Comparison of ENCODE assay signal across 9 cellular contexts in genomic region chr15:76058714-76059319, GRCh38. TPM values are rescaled to one million over a fixed set of nuclear protein-coding genes. Genes with fewer than 3 reads are reported as not detected.
DNase-seq lines count a peak whose midpoint lies in the region; ATAC-seq and TF ChIP-seq lines count a peak whose summit lies in the region.
"Had no signal": no experiment of that assay in that cellular context is flagged by ENCODE, and none has a peak within 500 bp of the region (broad histone marks: within the 10 kb centered on the region; RNA-seq: fewer than 3 reads in every experiment).

No MANE protein-coding gene starts in this region.

- no peaks in the 10 kb centered on the region for H3K27me3 ChIP-seq in ovary
- H3K27me3 ChIP-seq: thyroid gland had no signal

- H3K27ac Mint-ChIP-seq in glutamatergic neuron (ENCODE audit: unreplicated experiment): peak overlapping the region; percentile 2

- H3K36me3 ChIP-seq in ovary: no peaks in the 10 kb centered on the region
- H3K36me3 ChIP-seq: thyroid gland had no signal

- no peaks in the 10 kb centered on the region for H3K4me1 Mint-ChIP-seq in glutamatergic neuron (ENCODE audit: low read depth, unreplicated experiment)

- peaks cover 1% of the 10 kb centered on the region for H3K4me1 ChIP-seq in ovary (ENCODE audit: insufficient read depth)

- peak overlapping the region; percentile 80 for H3K4me3 Mint-ChIP-seq in glutamatergic neuron (ENCODE audit: unreplicated experiment)

- no peak for ATAC-seq in HG02642 (IDR thresholded peaks at IDR 0.05; ENCODE audit: poor library complexity, unreplicated experiment)

- 8 to 10% (median 9%) methylated on average over 18 of the region's 18 CpGs for WGBS in ovary, 3 donors

- DNase-seq in LNCaP clone FGC (ENCODE audit: low read depth): no peak
- peak; percentile 55 for DNase-seq in activated CD8-positive, alpha-beta memory T cell treated with anti-CD3 and anti-CD28 coated beads, Interleukin-2, amount 50 U/mL, for 48 hours
- peak; percentile 30 for DNase-seq in glutamatergic neuron
- DNase-seq in ovary: no peak
- DNase-seq in NCI-H2029 (lab: John Stamatoyannopoulos, UW): no peak
- DNase-seq in NCI-H1048 (lab: John Stamatoyannopoulos, UW): no peak

- peaks cover 2% of the 10 kb centered on the region for H3K9me3 Mint-ChIP-seq in glutamatergic neuron (ENCODE audit: unreplicated experiment)

- peak; percentile 37 for TF ChIP-seq CTCF in LNCaP clone FGC (IDR thresholded peaks at IDR 0.05; ENCODE audit: control insufficient read depth, extremely low read depth, insufficient read depth)
- no peak for TF ChIP-seq CTCF in glutamatergic neuron (IDR thresholded peaks at IDR 0.05; ENCODE audit: partially characterized antibody, unreplicated experiment)
- no peak for TF ChIP-seq CTCF in ovary (IDR thresholded peaks at IDR 0.05)

- no peak overlapping the region for H3K27ac ChIP-seq in ovary
- H3K27ac ChIP-seq: thyroid gland had no signal

- H3K9me3 ChIP-seq in ovary: no peaks in the 10 kb centered on the region
- H3K9me3 ChIP-seq: thyroid gland had no signal

- no peaks in the 10 kb centered on the region for H3K36me3 Mint-ChIP-seq in glutamatergic neuron (ENCODE audit: unreplicated experiment)

- H3K4me3 ChIP-seq in GM08714 (ENCODE audit: low read length) (peak overlapping the region; percentile 59), LNCaP clone FGC (ENCODE audit: low read depth, low read length) (peak overlapping the region; percentile 55), ovary (peak overlapping the region; percentile 53)

- no peak for TF ChIP-seq EP300 in ovary (IDR thresholded peaks at IDR 0.05)

- peaks cover 2% of the 10 kb centered on the region for H3K27me3 Mint-ChIP-seq in glutamatergic neuron (ENCODE audit: unreplicated experiment)

- no peak for TF ChIP-seq POLR2A in ovary (IDR thresholded peaks at IDR 0.05)

- intact Hi-C loops in ovary (cut with DNase I): no loop called here

RNA-seq across cellular contexts. Expression of gene TMEM266, which starts 1.0 kb away (rescaled TPM):
- 1.3 TPM for total RNA-seq in glutamatergic neuron (ENCODE audit: unreplicated experiment)
- under 1 TPM in 1 of 7 donors, not detected in 6; 0.11 TPM for total RNA-seq in ovary
- polyA plus RNA-seq in ovary: under 1 TPM in 1 of 2 donors, not detected in 1; 0.13 TPM
- total RNA-seq: thyroid gland had no signal

RNA-seq across cellular contexts. Expression of gene NRG4, which starts 46.6 kb away (rescaled TPM):
- not detected for total RNA-seq in glutamatergic neuron (ENCODE audit: unreplicated experiment)
- 1 to 10 TPM in 1 of 7 donors, under 1 TPM in 5, not detected in 1; 0.18 to 9.0 (median 0.44) TPM for total RNA-seq in ovary
- 1 to 10 TPM in 1 of 2 donors, under 1 TPM in 1; 0.05 to 1.0 TPM for polyA plus RNA-seq in ovary
- total RNA-seq: thyroid gland had no signal

Comparison
In these comparisons a context has a peak if more than half of its experiments do, and no peak if none do; other contexts are left out.
1. DNase-seq: peak in activated CD8-positive, alpha-beta memory T cell treated with anti-CD3 and anti-CD28 coated beads, Interleukin-2, amount 50 U/mL, for 48 hours (single experiment) and glutamatergic neuron (single experiment); none in LNCaP clone FGC (single experiment), ovary (0 of 5), NCI-H2029 (single experiment) and NCI-H1048 (single experiment).
2. Peak in every context shown above with its lines, with median percentiles within 50 percentile points of each other: H3K4me3 ChIP-seq.